ENCODE assay signal across 8 cellular contexts in genomic region chr6:36873612-36874011, GRCh38. TPM values are rescaled to one million over a fixed set of nuclear protein-coding genes. Genes with fewer than 3 reads are reported as not detected.
DNase-seq lines count a peak whose midpoint lies in the region; ATAC-seq and TF ChIP-seq lines count a peak whose summit lies in the region.

No MANE protein-coding gene starts in this region.

- POLR2A ChIA-PET in activated CD4-positive, alpha-beta T cell treated with anti-CD3 and anti-CD28 coated beads for 36 hours (lab: Charles Lee), result interaction anchor here (0.6 to 1.7 kb wide), 4 partner anchors 12 to 425 kb away, joined by 3 to 7 read pairs (median 3); partner anchors contain the start of gene C6orf89

- H3K4me2 ChIP-seq in OCI-LY1 (ENCODE audit: low read length), result peak overlapping the region; percentile 91

- no peaks in the 10 kb centered on the region for H3K9me3 ChIP-seq in OCI-LY1 (ENCODE audit: low read length)
- H3K9me3 ChIP-seq in endodermal cell (ENCODE audit: control insufficient read depth, low read length), result no peaks in the 10 kb centered on the region

- H3K9me2 ChIP-seq in OCI-LY1 (ENCODE audit: low read depth, low read length), result no peaks in the 10 kb centered on the region

- H3K27ac ChIP-seq in OCI-LY1 (ENCODE audit: low read depth, low read length, poor library complexity, severe bottlenecking), result peak overlapping the region; percentile 71
- H3K27ac ChIP-seq in endodermal cell (ENCODE audit: low read depth, low read length), result no peak overlapping the region

- no peaks in the 10 kb centered on the region for H3K9me3 Mint-ChIP-seq in activated CD4-positive, alpha-beta T cell treated with anti-CD3 and anti-CD28 coated beads for 36 hours (ENCODE audit: low read depth)
- H3K9me3 Mint-ChIP-seq in endodermal cell (no peaks in the 10 kb centered on the region), progenitor cell of endocrine pancreas (ENCODE audit: low read depth) (no peaks in the 10 kb centered on the region)

- H2AFZ ChIP-seq in OCI-LY1 (ENCODE audit: low read length), result no peak overlapping the region

- DNase-seq in activated CD4-positive, alpha-beta T cell treated with anti-CD3 and anti-CD28 coated beads for 36 hours, result peak; percentile 44
- no peak for DNase-seq in activated CD4-positive, alpha-beta T cell treated with anti-CD3 and anti-CD28 coated beads for 4 hours
- DNase-seq in endodermal cell (no peak), progenitor cell of endocrine pancreas (ENCODE audit: low spot score, unreplicated experiment) (no peak), left lobe of liver (ENCODE audit: low spot score) (no peak), A172 (ENCODE audit: low spot score) (no peak), NCI-H1436 (lab: John Stamatoyannopoulos, UW) (no peak)

- intact Hi-C loops in activated CD4-positive, alpha-beta T cell treated with anti-CD3 and anti-CD28 coated beads for 36 hours (cut with DNase I, micrococcal nuclease), result loop anchor here in 1 of 2 experiments (1.0 to 5.0 kb wide), 7 partner anchors 39 to 334 kb away; partner anchors contain the start of genes MTCH1, PIM1 and STK38

- ATAC-seq in activated CD4-positive, alpha-beta T cell treated with anti-CD3 and anti-CD28 coated beads for 36 hours, result no peak
- no peak for ATAC-seq in left lobe of liver

- no peaks in the 10 kb centered on the region for H3K27me3 ChIP-seq in OCI-LY1 (ENCODE audit: insufficient read depth, low read length)
- H3K27me3 ChIP-seq in endodermal cell (ENCODE audit: control insufficient read depth, insufficient read depth, low read length, poor library complexity, severe bottlenecking), result peaks cover 16% of the 10 kb centered on the region

- peaks cover 22% of the 10 kb centered on the region for H3K79me2 ChIP-seq in OCI-LY1 (ENCODE audit: insufficient read depth, low read length)

- H3K4me3 Mint-ChIP-seq in activated CD4-positive, alpha-beta T cell treated with anti-CD3 and anti-CD28 coated beads for 36 hours, result peak overlapping the region; percentile 98
- H3K4me3 Mint-ChIP-seq in endodermal cell (peak overlapping the region; percentile 87), progenitor cell of endocrine pancreas (ENCODE audit: low read depth) (peak overlapping the region; percentile 98)

- CTCF ChIA-PET in activated CD4-positive, alpha-beta T cell treated with anti-CD3 and anti-CD28 coated beads for 36 hours (lab: Charles Lee), result interaction anchor here (0.7 to 6.3 kb wide), 13 partner anchors 11 to 298 kb away, joined by 3 to 91 read pairs (median 4); partner anchors contain the start of gene C6orf89

- peaks cover 38% of the 10 kb centered on the region for H3K36me3 ChIP-seq in OCI-LY1 (ENCODE audit: insufficient read depth, low read length)
- H3K36me3 ChIP-seq in endodermal cell (ENCODE audit: control insufficient read depth, insufficient read depth, low read length), result peaks cover 26% of the 10 kb centered on the region

- H3K36me3 Mint-ChIP-seq in activated CD4-positive, alpha-beta T cell treated with anti-CD3 and anti-CD28 coated beads for 36 hours (ENCODE audit: low read depth), result peaks cover 40% of the 10 kb centered on the region
- H3K36me3 Mint-ChIP-seq in endodermal cell (ENCODE audit: low read depth), result peaks cover 21% of the 10 kb centered on the region
- H3K36me3 Mint-ChIP-seq in progenitor cell of endocrine pancreas (ENCODE audit: insufficient read depth), result peaks cover 10% of the 10 kb centered on the region

- no peaks in the 10 kb centered on the region for H3F3A ChIP-seq in OCI-LY1 (ENCODE audit: insufficient read depth, low read length)

- no peaks in the 10 kb centered on the region for H4K20me1 ChIP-seq in OCI-LY1 (ENCODE audit: insufficient read depth, low read length)

- H3K9ac ChIP-seq in OCI-LY1 (ENCODE audit: low read length) (peak overlapping the region; percentile 87), endodermal cell (ENCODE audit: extremely low read depth, low read length, poor library complexity, severe bottlenecking) (peak overlapping the region; percentile 74)

- H3K4me3 ChIP-seq in OCI-LY1 (ENCODE audit: low read depth, low read length, poor library complexity, severe bottlenecking) (peak overlapping the region; percentile 89), endodermal cell (ENCODE audit: low read length) (peak overlapping the region; percentile 97)

- H3K4me1 ChIP-seq in OCI-LY1 (ENCODE audit: insufficient read depth, low read length, severe bottlenecking) (peaks cover 26% of the 10 kb centered on the region), endodermal cell (ENCODE audit: control insufficient read depth, insufficient read depth, low read length) (no peaks in the 10 kb centered on the region)

- 48 to 55% methylated on average over 2 of the region's 2 CpGs for WGBS in endodermal cell (ENCODE audit: insufficient coverage in 1 of 2, insufficient read length in 1 of 2), 2 experiments

- H3K27ac Mint-ChIP-seq in activated CD4-positive, alpha-beta T cell treated with anti-CD3 and anti-CD28 coated beads for 36 hours, result peak overlapping the region; percentile 99
- H3K27ac Mint-ChIP-seq in endodermal cell (peak overlapping the region; percentile 99), progenitor cell of endocrine pancreas (peak overlapping the region; percentile 99)

- peaks cover 4% of the 10 kb centered on the region for H3K27me3 Mint-ChIP-seq in activated CD4-positive, alpha-beta T cell treated with anti-CD3 and anti-CD28 coated beads for 36 hours
- H3K27me3 Mint-ChIP-seq in endodermal cell (ENCODE audit: insufficient read depth) (peaks cover 18% of the 10 kb centered on the region), progenitor cell of endocrine pancreas (peaks cover 8% of the 10 kb centered on the region)

- H3K4me1 Mint-ChIP-seq in activated CD4-positive, alpha-beta T cell treated with anti-CD3 and anti-CD28 coated beads for 36 hours, result peaks cover 48% of the 10 kb centered on the region
- H3K4me1 Mint-ChIP-seq in endodermal cell (peaks cover 13% of the 10 kb centered on the region), progenitor cell of endocrine pancreas (ENCODE audit: low read depth) (peaks cover 13% of the 10 kb centered on the region)

- peak; percentile 33; the same call in 1 of the 2 replicates for TF ChIP-seq CTCF in OCI-LY1 (IDR thresholded peaks at IDR 0.05; ENCODE audit: low read length)
- TF ChIP-seq CTCF in endodermal cell (conservative IDR thresholded peaks at IDR 0.05), result peak; percentile 71
- TF ChIP-seq CTCF in progenitor cell of endocrine pancreas (IDR thresholded peaks at IDR 0.05; ENCODE audit: unreplicated experiment), result peak; percentile 22

RNA-seq across cellular contexts. Expression of gene PPIL1, which starts 1.0 kb away (rescaled TPM):
- 10 to 100 TPM; 45.9 to 46.0 TPM for total RNA-seq in activated CD4-positive, alpha-beta T cell treated with anti-CD3 and anti-CD28 coated beads for 36 hours
- total RNA-seq in endodermal cell (10 to 100 TPM; 36.7 to 53.3 TPM), progenitor cell of endocrine pancreas (53.1 and 53.2 TPM in 2 replicates), left lobe of liver (10.7 TPM)
- 68.5 TPM for polyA plus RNA-seq in endodermal cell (2013, experiment 1 of 2)
- polyA plus RNA-seq in endodermal cell (2013, experiment 2 of 2), result 66.8 TPM
- total RNA-seq in A172 (2014; rRNA removed; shearing (Covaris generic)), result 64.3 and 71.7 TPM in 2 replicates

RNA-seq across cellular contexts. Expression of gene C6orf89, which starts 12.1 kb away (rescaled TPM):
- 10 to 100 TPM; 29.5 to 36.2 TPM for total RNA-seq in activated CD4-positive, alpha-beta T cell treated with anti-CD3 and anti-CD28 coated beads for 36 hours
- total RNA-seq in endodermal cell (10 to 100 TPM; 13.9 to 16.8 TPM), progenitor cell of endocrine pancreas (29.9 and 31.7 TPM in 2 replicates), left lobe of liver (34.1 TPM)
- 22.7 TPM for polyA plus RNA-seq in endodermal cell (2013, experiment 1 of 2)
- 19.5 TPM for polyA plus RNA-seq in endodermal cell (2013, experiment 2 of 2)
- total RNA-seq in A172 (2014; rRNA removed; shearing (Covaris generic)), result 36.8 TPM in 2 replicates

RNA-seq across cellular contexts. Expression of gene CPNE5, which starts 34.4 kb away (rescaled TPM):
- total RNA-seq in activated CD4-positive, alpha-beta T cell treated with anti-CD3 and anti-CD28 coated beads for 36 hours, result 1 to 10 TPM; 1.1 to 1.3 TPM
- total RNA-seq in endodermal cell (under 1 TPM; 0.26 to 0.42 TPM), progenitor cell of endocrine pancreas (0.16 and 0.24 TPM in 2 replicates), left lobe of liver (0.25 TPM)
- polyA plus RNA-seq in endodermal cell (2013, experiment 1 of 2), result 1.4 TPM
- polyA plus RNA-seq in endodermal cell (2013, experiment 2 of 2), result 1.6 TPM
- total RNA-seq in A172 (2014; rRNA removed; shearing (Covaris generic)), result 0.24 TPM in 1 of 2 replicates, not detected in the other
